In the genomic region with DNA sequence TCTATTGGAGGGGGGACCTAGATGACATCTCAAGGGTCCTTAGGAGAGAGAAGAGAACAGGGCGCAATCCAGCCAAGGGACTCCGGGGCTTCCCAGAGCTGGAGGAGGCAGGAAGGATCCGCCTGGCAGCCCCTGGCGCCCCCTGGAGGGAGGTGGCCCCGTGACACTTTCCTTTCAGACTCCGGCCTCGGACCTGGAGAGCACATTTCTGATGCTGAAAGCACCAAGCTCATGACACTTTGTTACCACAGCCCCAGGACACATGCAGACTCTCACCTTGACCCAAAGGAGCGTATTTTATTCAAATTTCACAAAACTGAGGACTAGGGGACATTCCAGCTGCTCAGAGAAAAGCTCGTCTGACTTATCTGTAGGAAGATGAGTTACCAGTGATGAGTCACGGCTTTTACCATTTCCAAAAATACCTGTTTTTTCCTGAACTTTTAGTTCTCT, we compare ENCODE assay signal across 1 cellular context.
A peak's percentile ranks its signal among the peaks of the same experiment; 100 is the strongest.
TF ChIP-seq lines count a peak whose summit lies in the region.

No MANE protein-coding gene starts in this region.

TF ChIP-seq in HepG2, 621 proteins besides CTCF, POLR2A, EP300 and RAD21 (continued from another document):
- TF ChIP-seq, protein P1, sequence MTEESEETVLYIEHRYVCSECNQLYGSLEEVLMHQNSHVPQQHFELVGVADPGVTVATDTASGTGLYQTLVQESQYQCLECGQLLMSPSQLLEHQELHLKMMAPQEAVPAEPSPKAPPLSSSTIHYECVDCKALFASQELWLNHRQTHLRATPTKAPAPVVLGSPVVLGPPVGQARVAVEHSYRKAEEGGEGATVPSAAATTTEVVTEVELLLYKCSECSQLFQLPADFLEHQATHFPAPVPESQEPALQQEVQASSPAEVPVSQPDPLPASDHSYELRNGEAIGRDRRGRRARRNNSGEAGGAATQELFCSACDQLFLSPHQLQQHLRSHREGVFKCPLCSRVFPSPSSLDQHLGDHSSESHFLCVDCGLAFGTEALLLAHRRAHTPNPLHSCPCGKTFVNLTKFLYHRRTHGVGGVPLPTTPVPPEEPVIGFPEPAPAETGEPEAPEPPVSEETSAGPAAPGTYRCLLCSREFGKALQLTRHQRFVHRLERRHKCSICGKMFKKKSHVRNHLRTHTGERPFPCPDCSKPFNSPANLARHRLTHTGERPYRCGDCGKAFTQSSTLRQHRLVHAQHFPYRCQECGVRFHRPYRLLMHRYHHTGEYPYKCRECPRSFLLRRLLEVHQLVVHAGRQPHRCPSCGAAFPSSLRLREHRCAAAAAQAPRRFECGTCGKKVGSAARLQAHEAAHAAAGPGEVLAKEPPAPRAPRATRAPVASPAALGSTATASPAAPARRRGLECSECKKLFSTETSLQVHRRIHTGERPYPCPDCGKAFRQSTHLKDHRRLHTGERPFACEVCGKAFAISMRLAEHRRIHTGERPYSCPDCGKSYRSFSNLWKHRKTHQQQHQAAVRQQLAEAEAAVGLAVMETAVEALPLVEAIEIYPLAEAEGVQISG (CRISPR knock-in tag; IDR thresholded peaks at IDR 0.05), result 0 out of 2 replicates have a peak, but pooled peaks have one; percentile 4
- TF ChIP-seq FOSL1 (CRISPR knock-in tag; IDR thresholded peaks at IDR 0.05; ENCODE audit: borderline replicate concordance) (no peak), MXI1 (IDR thresholded peaks at IDR 0.05; ENCODE audit: borderline replicate concordance, low read depth, low read length) (peak; percentile 5; the same call in 1 of the 3 replicates), RBM39 (IDR thresholded peaks at IDR 0.05; ENCODE audit: low read depth, low read length, poor library complexity, severe bottlenecking) (peak; percentile 13), ARHGAP35 (CRISPR knock-in tag; IDR thresholded peaks at IDR 0.05; ENCODE audit: borderline replicate concordance) (no peak), CHCHD3 (CRISPR knock-in tag; IDR thresholded peaks at IDR 0.05) (0 out of 2 replicates have a peak, but pooled peaks have one; percentile 12), STAG1 (CRISPR knock-in tag; IDR thresholded peaks at IDR 0.05) (peak; percentile 48), SMC3 (IDR thresholded peaks at IDR 0.05; ENCODE audit: low read length) (peak; percentile 53), CHD4 (IDR thresholded peaks at IDR 0.05; ENCODE audit: borderline replicate concordance, low read length) (0 out of 2 replicates have a peak, but pooled peaks have one; percentile 4)
TF ChIP-seq in HepG2: peak in this region for 27.
